Comparison of ENCODE assay signal across 23 cellular contexts in the genomic region with DNA sequence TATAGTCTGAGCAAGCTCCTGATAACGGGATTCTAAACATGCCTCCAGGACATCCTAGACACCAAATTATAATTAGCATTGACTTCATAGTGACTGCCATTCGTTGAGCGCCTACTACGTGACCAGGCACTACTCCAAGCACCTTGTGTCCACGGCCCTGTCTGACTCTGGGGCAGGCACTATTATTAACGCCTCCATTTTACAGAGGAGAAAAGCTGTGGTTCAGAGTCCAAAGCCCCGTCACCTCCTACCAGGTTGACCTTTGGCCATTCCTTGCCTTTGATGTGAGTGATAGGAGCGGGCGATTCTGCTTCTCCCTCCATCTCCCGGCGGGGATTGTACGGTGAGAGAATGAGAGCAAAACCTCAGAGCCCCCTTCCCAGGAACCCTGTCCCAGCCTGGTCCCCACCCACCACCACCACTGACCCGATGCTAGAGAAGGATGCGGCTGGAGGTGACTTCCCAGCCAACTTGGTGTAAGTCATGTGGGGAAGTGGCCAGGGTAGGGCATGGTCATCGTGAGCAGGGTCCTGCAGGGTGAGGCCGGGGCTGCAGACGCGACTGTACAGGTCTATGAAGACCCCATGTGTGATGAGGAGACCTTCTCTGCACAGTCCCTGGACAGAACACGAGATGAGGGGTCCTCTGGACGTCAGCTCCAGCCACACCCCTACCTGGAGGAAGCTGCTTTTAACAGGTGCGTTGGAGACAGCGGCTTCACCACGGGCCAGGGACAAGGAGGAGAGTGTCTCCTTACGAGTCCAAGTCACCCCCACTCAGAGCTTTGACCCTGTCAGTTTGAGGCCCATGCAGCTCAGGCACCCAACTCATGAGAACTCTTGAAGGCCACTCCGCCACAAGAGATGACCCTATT. TPM values are rescaled to one million over a fixed set of nuclear protein-coding genes. Genes with fewer than 3 reads are reported as not detected.
A peak's percentile ranks its signal among the peaks of the same experiment; 100 is the strongest.
DNase-seq lines count a peak whose midpoint lies in the region; ATAC-seq and TF ChIP-seq lines count a peak whose summit lies in the region.
"Had no signal": no experiment of that assay in that cellular context is flagged by ENCODE, and none has a peak within 500 bp of the region (broad histone marks: within the 10 kb centered on the region; RNA-seq: fewer than 3 reads in every experiment).

A gene with protein sequence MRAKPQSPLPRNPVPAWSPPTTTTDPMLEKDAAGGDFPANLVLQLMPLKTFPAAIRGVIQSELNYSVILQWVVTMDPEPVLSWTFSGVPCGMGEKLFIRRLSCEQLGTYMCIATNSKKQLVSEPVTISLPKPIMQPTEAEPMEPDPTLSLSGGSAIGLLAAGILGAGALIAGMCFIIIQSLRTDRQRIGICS (plus strand): TSS at position 269 of the 874 bp plus-strand sequence. CDS start 83 bp downstream, at position 352.

- BruUV-seq in Caco-2 (replicated peaks; lab: Mats Ljungman, UMichigan) = TSS peak; percentile 68

- no peaks in the 10 kb centered on the region for H3K9me3 ChIP-seq in Caco-2
- H3K9me3 ChIP-seq in neutrophil = no peaks in the 10 kb centered on the region

- H3K4me3 Mint-ChIP-seq in Caco-2 (ENCODE audit: unreplicated experiment) = peak within 1 kb of the TSS; percentile 50
- H3K4me3 Mint-ChIP-seq in activated CD4-positive, alpha-beta memory T cell treated with anti-CD3 and anti-CD28 coated beads for 36 hours = no peak within 1 kb of the TSS
- H3K4me3 Mint-ChIP-seq: CD4-positive, alpha-beta T cell; HFFc6 had no signal

- TF ChIP-seq CTCF in Caco-2 (IDR thresholded peaks at IDR 0.05; ENCODE audit: insufficient read depth in 1 of 2, low read depth in 1 of 2, low read length in 1 of 2, severe bottlenecking in 1 of 2, unreplicated experiment in 1 of 2) = no peak
- TF ChIP-seq CTCF in neutrophil (IDR thresholded peaks at IDR 0.05) = no peak

- H3K36me3 Mint-ChIP-seq in Caco-2 (ENCODE audit: insufficient read depth, unreplicated experiment) = no peaks in the 10 kb centered on the region
- H3K36me3 Mint-ChIP-seq in activated CD4-positive, alpha-beta memory T cell treated with anti-CD3 and anti-CD28 coated beads for 36 hours = no peaks in the 10 kb centered on the region

- CTCF ChIA-PET in Caco-2 (lab: Charles Lee) = interaction anchor here (0.5 to 2.0 kb wide), 3 partner anchors 13 to 44 kb away, joined by 5 to 7 read pairs (median 6); no protein-coding TSS in a partner anchor
- CTCF ChIA-PET in activated CD4-positive, alpha-beta memory T cell treated with anti-CD3 and anti-CD28 coated beads for 36 hours (lab: Charles Lee) = interaction anchor here (1.0 kb wide), 1 partner anchor 110 kb away, joined by 3 read pairs; no protein-coding TSS in a partner anchor

- DNase-seq in Caco-2 (peak; percentile 71 to 81), SW480 (ENCODE audit: low spot score) (peak; percentile 69), left lobe of liver (ENCODE audit: low spot score) (peak; percentile 76), CD1c-positive myeloid dendritic cell (ENCODE audit: extremely low spot score) (no peak)
- DNase-seq in activated CD4-positive, alpha-beta memory T cell treated with anti-CD3 and anti-CD28 coated beads for 36 hours = no peak
- DNase-seq: CD4-positive, alpha-beta T cell; DMS153; GDM1; H7; HFFc6; KG1; MV-4-11; NCI-H1417; NCI-H2029; NCI-H345; NCI-H524 treated with DMSO at 0.1 percent for 48 hours; RPMI8226; SHP77 treated with DMSO at 0.1 percent for 48 hours had no signal

- ATAC-seq in left lobe of liver (peak; percentile 54), HG02642 (IDR thresholded peaks at IDR 0.05; ENCODE audit: poor library complexity, unreplicated experiment) (no peak), GM18870 (IDR thresholded peaks at IDR 0.05; ENCODE audit: unreplicated experiment) (no peak)

- H3K27me3 ChIP-seq in Caco-2 (replicated peaks; ENCODE audit: control insufficient read depth, insufficient read depth, low read length) (no peaks in the 10 kb centered on the region), neutrophil (no peaks in the 10 kb centered on the region)

- peaks cover 26% of the 10 kb centered on the region for H3K4me1 Mint-ChIP-seq in Caco-2 (ENCODE audit: low read depth, unreplicated experiment)
- H3K4me1 Mint-ChIP-seq in activated CD4-positive, alpha-beta memory T cell treated with anti-CD3 and anti-CD28 coated beads for 36 hours (ENCODE audit: low read depth) = no peaks in the 10 kb centered on the region

- H3K4me1 ChIP-seq in Caco-2 (peaks cover 62% of the 10 kb centered on the region), neutrophil (ENCODE audit: control insufficient read depth in 1 of 2, insufficient read depth in 1 of 2, low read depth in 1 of 2, low read length in 1 of 2) (peaks cover 39 to 44% of the 10 kb centered on the region in 2 experiments)

- peak within 1 kb of the TSS; percentile 78 for H3K27ac Mint-ChIP-seq in Caco-2 (ENCODE audit: unreplicated experiment)
- H3K27ac Mint-ChIP-seq in activated CD4-positive, alpha-beta memory T cell treated with anti-CD3 and anti-CD28 coated beads for 36 hours = no peak within 1 kb of the TSS
- H3K27ac Mint-ChIP-seq: CD4-positive, alpha-beta T cell; HFFc6 had no signal

- H3K4me3 ChIP-seq in Caco-2 (ENCODE audit: low read depth, low read length) (no peak within 1 kb of the TSS), neutrophil (ENCODE audit: low read depth in 1 of 2, low read length in 1 of 2) (no peak within 1 kb of the TSS)

- intact Hi-C loops in Caco-2 (cut with micrococcal nuclease; ENCODE audit: unreplicated experiment) = loop anchor here (1.0 to 5.0 kb wide), 3 partner anchors 17 to 36 kb away; no protein-coding TSS in a partner anchor
- intact Hi-C loops in activated CD4-positive, alpha-beta memory T cell treated with anti-CD3 and anti-CD28 coated beads for 36 hours (cut with micrococcal nuclease) = no loop called here

- POLR2A ChIA-PET in Caco-2 (lab: Charles Lee) = no interaction called here
- POLR2A ChIA-PET in activated CD4-positive, alpha-beta memory T cell treated with anti-CD3 and anti-CD28 coated beads for 36 hours (lab: Charles Lee) = no interaction called here

- no peaks in the 10 kb centered on the region for H3K27me3 Mint-ChIP-seq in Caco-2 (ENCODE audit: insufficient read depth, unreplicated experiment)
- no peaks in the 10 kb centered on the region for H3K27me3 Mint-ChIP-seq in activated CD4-positive, alpha-beta memory T cell treated with anti-CD3 and anti-CD28 coated beads for 36 hours
- H3K27me3 Mint-ChIP-seq: CD4-positive, alpha-beta T cell had no signal

- H3K27ac ChIP-seq in neutrophil = peak within 1 kb of the TSS; percentile 89
- H3K27ac ChIP-seq: 22Rv1 had no signal

- H3K36me3 ChIP-seq in Caco-2 (ENCODE audit: control insufficient read depth, insufficient read depth, low read length) (peaks cover 2% of the 10 kb centered on the region; the same call in 1 of the 2 replicates), neutrophil (no peaks in the 10 kb centered on the region)

- no peaks in the 10 kb centered on the region for H3K9me3 Mint-ChIP-seq in Caco-2 (ENCODE audit: unreplicated experiment)
- H3K9me3 Mint-ChIP-seq in activated CD4-positive, alpha-beta memory T cell treated with anti-CD3 and anti-CD28 coated beads for 36 hours = no peaks in the 10 kb centered on the region
- H3K9me3 Mint-ChIP-seq: CD4-positive, alpha-beta T cell; HFFc6 had no signal

RNA-seq across cellular contexts. Expression of the gene that starts here (rescaled TPM):
- total RNA-seq in Caco-2 (2022) (3.9 and 6.8 TPM in 2 replicates), left lobe of liver (7.0 TPM)
- total RNA-seq in activated CD4-positive, alpha-beta memory T cell treated with anti-CD3 and anti-CD28 coated beads for 36 hours = not detected
- total RNA-seq: CD4-positive, alpha-beta T cell; Daoy; H7; HFFc6 had no signal

Comparison
In these comparisons a context has a peak if more than half of its experiments do, and no peak if none do; other contexts are left out.
1. DNase-seq: peak in Caco-2 (2 of 2), SW480 (single experiment) and left lobe of liver (single experiment); none in activated CD4-positive, alpha-beta memory T cell treated with anti-CD3 and anti-CD28 coated beads for 36 hours (single experiment) and CD1c-positive myeloid dendritic cell (single experiment).